In the genomic region with DNA sequence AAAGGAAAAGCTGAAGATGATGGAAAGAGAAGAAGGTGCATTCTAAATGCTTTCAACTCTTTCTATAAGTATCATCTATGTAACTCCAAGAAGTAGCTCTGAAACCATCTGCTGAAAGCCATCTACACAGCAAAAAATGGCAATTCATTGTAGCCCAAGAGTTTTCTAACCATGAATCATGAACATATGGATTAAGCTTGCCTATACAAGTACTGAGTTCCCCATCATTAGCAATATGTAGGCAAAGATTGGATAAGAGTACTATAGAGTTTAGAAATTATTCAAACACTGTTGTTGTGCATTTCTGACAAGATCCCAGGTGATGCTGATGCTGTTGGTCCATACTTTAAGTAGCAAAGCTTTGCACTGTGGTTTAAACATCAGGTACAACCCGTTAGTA, we compare ENCODE assay signal across 1 cellular context.
TF ChIP-seq lines count a peak whose summit lies in the region.

No MANE protein-coding gene starts in this region.

TF ChIP-seq in H1, 55 proteins besides CTCF, POLR2A, EP300 and RAD21:
- TF ChIP-seq HDAC2 (IDR thresholded peaks at IDR 0.05; ENCODE audit: borderline replicate concordance in 1 of 2, low read depth in 2 of 2, low read length in 2 of 2): no peak
- no peak for TF ChIP-seq CREB1 (IDR thresholded peaks at IDR 0.05)
- TF ChIP-seq RFX5 (IDR thresholded peaks at IDR 0.05; ENCODE audit: borderline replicate concordance, low read depth, low read length): no peak
- TF ChIP-seq SIX5 (IDR thresholded peaks at IDR 0.05; ENCODE audit: low read depth, low read length): no peak
- TF ChIP-seq KDM1A (IDR thresholded peaks at IDR 0.05; ENCODE audit: borderline replicate concordance, low read length): no peak
- TF ChIP-seq SP1 (IDR thresholded peaks at IDR 0.05; ENCODE audit: low read depth, low read length): no peak
- no peak for TF ChIP-seq SUZ12 (IDR thresholded peaks at IDR 0.05; ENCODE audit: low read length)
- TF ChIP-seq NANOG (IDR thresholded peaks at IDR 0.05; ENCODE audit: insufficient read depth, low read depth, low read length, poor library complexity, severe bottlenecking): no peak
- no peak for TF ChIP-seq KDM5A (IDR thresholded peaks at IDR 0.05; ENCODE audit: low read length)
- no peak for TF ChIP-seq HDAC6 (IDR thresholded peaks at IDR 0.05; ENCODE audit: low read depth, low read length)
- no peak for TF ChIP-seq CHD2 (IDR thresholded peaks at IDR 0.05; ENCODE audit: low read length)
- TF ChIP-seq, protein P1, sequence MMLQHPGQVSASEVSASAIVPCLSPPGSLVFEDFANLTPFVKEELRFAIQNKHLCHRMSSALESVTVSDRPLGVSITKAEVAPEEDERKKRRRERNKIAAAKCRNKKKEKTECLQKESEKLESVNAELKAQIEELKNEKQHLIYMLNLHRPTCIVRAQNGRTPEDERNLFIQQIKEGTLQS (IDR thresholded peaks at IDR 0.05; ENCODE audit: insufficient read depth, low read depth, low read length): no peak
- TF ChIP-seq, protein P2, sequence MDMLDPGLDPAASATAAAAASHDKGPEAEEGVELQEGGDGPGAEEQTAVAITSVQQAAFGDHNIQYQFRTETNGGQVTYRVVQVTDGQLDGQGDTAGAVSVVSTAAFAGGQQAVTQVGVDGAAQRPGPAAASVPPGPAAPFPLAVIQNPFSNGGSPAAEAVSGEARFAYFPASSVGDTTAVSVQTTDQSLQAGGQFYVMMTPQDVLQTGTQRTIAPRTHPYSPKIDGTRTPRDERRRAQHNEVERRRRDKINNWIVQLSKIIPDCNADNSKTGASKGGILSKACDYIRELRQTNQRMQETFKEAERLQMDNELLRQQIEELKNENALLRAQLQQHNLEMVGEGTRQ (IDR thresholded peaks at IDR 0.05; ENCODE audit: low read length): no peak
- TF ChIP-seq GTF2F1 (IDR thresholded peaks at IDR 0.05; ENCODE audit: borderline replicate concordance, low read depth, low read length): no peak
- TF ChIP-seq TBP (IDR thresholded peaks at IDR 0.05; ENCODE audit: low read depth, low read length): no peak
- TF ChIP-seq EZH2 (IDR thresholded peaks at IDR 0.05; ENCODE audit: low read depth, low read length, severe bottlenecking): no peak
- no peak for TF ChIP-seq SIN3A (conservative IDR thresholded peaks at IDR 0.05 in 1 of 2, IDR thresholded peaks at IDR 0.05 in 1 of 2; ENCODE audit: low read depth in 1 of 2, low read length in 2 of 2)
- no peak for TF ChIP-seq EGR1 (IDR thresholded peaks at IDR 0.05; ENCODE audit: borderline replicate concordance, low read depth, low read length)
- no peak for TF ChIP-seq TAF1 (IDR thresholded peaks at IDR 0.05; ENCODE audit: low read depth, low read length)
